Comparison of ENCODE assay signal across 20 cellular contexts in the genomic region with DNA sequence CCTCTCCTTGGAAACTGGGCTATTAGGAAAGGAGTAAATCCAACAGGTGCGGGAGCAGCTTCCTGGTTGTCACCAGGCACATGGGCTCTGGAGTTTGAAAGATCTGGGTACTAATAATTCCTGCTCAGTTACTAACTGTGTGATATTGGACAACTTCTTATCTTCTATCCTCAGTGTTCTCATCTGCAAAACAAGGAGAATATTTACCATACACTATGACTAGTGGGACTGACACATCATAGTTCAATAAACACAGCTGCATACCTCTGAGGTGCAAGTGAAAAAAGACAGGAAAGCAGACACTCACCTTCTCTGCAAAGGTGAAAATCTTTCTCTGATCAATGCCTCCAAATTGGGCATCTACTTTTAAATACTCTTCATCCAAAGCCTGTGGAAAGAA. TPM values are rescaled to one million over a fixed set of nuclear protein-coding genes. Genes with fewer than 3 reads are reported as not detected.
DNase-seq lines count a peak whose midpoint lies in the region; ATAC-seq and TF ChIP-seq lines count a peak whose summit lies in the region.
"Had no signal": no experiment of that assay in that cellular context is flagged by ENCODE, and none has a peak within 500 bp of the region (broad histone marks: within the 10 kb centered on the region; RNA-seq: fewer than 3 reads in every experiment).

No MANE protein-coding gene starts in this region.

- peaks cover 30% of the 10 kb centered on the region for H3K79me2 ChIP-seq in GM23338 (replicated peaks; ENCODE audit: insufficient read depth)
- H3K79me2 ChIP-seq: parathyroid adenoma had no signal

- H4K91ac ChIP-seq in mesenchymal stem cell (ENCODE audit: low read length): no peak overlapping the region

- H2BK5ac ChIP-seq in mesenchymal stem cell (ENCODE audit: low read depth, low read length, poor library complexity, severe bottlenecking): no peak overlapping the region

- H3K4me3 ChIP-seq in GM23338 (no peak overlapping the region), mesenchymal stem cell (ENCODE audit: insufficient read depth in 1 of 2, low read depth in 1 of 2, low read length in 2 of 2) (no peak overlapping the region)
- H3K4me3 ChIP-seq: BLaER1 treated with 17β-estradiol and CSF1 and Interleukin-3, amounts not matched to agents 10 nM and 100 nM; left lung; transverse colon had no signal

- peaks cover 48% of the 10 kb centered on the region for H3K4me1 Mint-ChIP-seq in CD4-positive, alpha-beta T cell (ENCODE audit: low read depth)
- no peaks in the 10 kb centered on the region for H3K4me1 Mint-ChIP-seq in GM23338
- H3K4me1 Mint-ChIP-seq in activated CD8-positive, alpha-beta T cell treated with anti-CD3 and anti-CD28 coated beads, Interleukin-2, amount 10 ng/mL, durations not matched to agents 7 days and 5 days (ENCODE audit: low read depth): peaks cover 55% of the 10 kb centered on the region

- TF ChIP-seq CTCF in CD4-positive, alpha-beta T cell (IDR thresholded peaks at IDR 0.05): no peak
- no peak for TF ChIP-seq CTCF in GM23338 (conservative IDR thresholded peaks at IDR 0.05; ENCODE audit: low read depth in 2 of 2)

- H3K4me2 ChIP-seq in GM23338 (no peak overlapping the region), mesenchymal stem cell (ENCODE audit: low read length, poor library complexity, severe bottlenecking) (no peak overlapping the region)
- H3K4me2 ChIP-seq: BLaER1 treated with 17β-estradiol and CSF1 and Interleukin-3, amounts not matched to agents 10 nM and 100 nM had no signal

- H3K4me3 Mint-ChIP-seq in CD4-positive, alpha-beta T cell: no peak overlapping the region
- H3K4me3 Mint-ChIP-seq in GM23338: no peak overlapping the region
- H3K4me3 Mint-ChIP-seq in activated CD8-positive, alpha-beta T cell treated with anti-CD3 and anti-CD28 coated beads, Interleukin-2, amount 10 ng/mL, durations not matched to agents 7 days and 5 days: no peak overlapping the region
- H3K4me3 Mint-ChIP-seq: endodermal cell had no signal

- 100% methylated on average over 1 of the region's 1 CpG for WGBS in mesenchymal stem cell

- no peak overlapping the region for H3K9ac ChIP-seq in mesenchymal stem cell (ENCODE audit: low read length)
- H3K9ac ChIP-seq: BLaER1 treated with 17β-estradiol and CSF1 and Interleukin-3, amounts not matched to agents 10 nM and 100 nM; parathyroid adenoma had no signal

- no peak for DNase-seq in CD4-positive, alpha-beta T cell
- DNase-seq in GM23338 (ENCODE audit: low spot score) (no peak), mesenchymal stem cell (no peak), kidney tubule cell (ENCODE audit: low spot score) (no peak), MV-4-11 (lab: John Stamatoyannopoulos, UW) (no peak), KG1 (lab: John Stamatoyannopoulos, UW) (no peak)
- no peak for DNase-seq in activated CD8-positive, alpha-beta T cell treated with anti-CD3 and anti-CD28 coated beads, Interleukin-2, amount 10 ng/mL, durations not matched to agents 7 days and 5 days
- DNase-seq: activated CD8-positive, alpha-beta memory T cell treated with anti-CD3 and anti-CD28 coated beads, Interleukin-2, amount 50 U/mL, for 48 hours; caudate nucleus; DMS79; endodermal cell; left lung; NCI-H2107; NCI-H524 treated with DMSO at 0.1 percent for 48 hours; OCI-M1; stimulated activated CD4-positive, alpha-beta T cell treated with anti-CD3 and anti-CD28 coated beads, Interleukin-4, amount 100 ng/mL, for 4 hours; transverse colon had no signal

- no peaks in the 10 kb centered on the region for H3K9me2 ChIP-seq in GM23338 (ENCODE audit: insufficient read depth)

- H3K27ac ChIP-seq in CD4-positive, alpha-beta T cell (ENCODE audit: low read depth, low read length): no peak overlapping the region
- H3K27ac ChIP-seq in GM23338 (ENCODE audit: low read depth) (0 out of 2 replicates have a peak overlapping the region, but pooled peaks have one; percentile 50), mesenchymal stem cell (ENCODE audit: low read length, poor library complexity, severe bottlenecking) (peak overlapping the region; percentile 91)
- H3K27ac ChIP-seq: BLaER1 treated with 17β-estradiol and CSF1 and Interleukin-3, amounts not matched to agents 10 nM and 100 nM; left lung; parathyroid adenoma; transverse colon had no signal

- no peak overlapping the region for H2AFZ ChIP-seq in GM23338
- H2AFZ ChIP-seq in mesenchymal stem cell (ENCODE audit: low read depth, low read length): no peak overlapping the region
- H2AFZ ChIP-seq: parathyroid adenoma had no signal

- peaks cover 50% of the 10 kb centered on the region for H4K20me1 ChIP-seq in GM23338 (replicated peaks; ENCODE audit: insufficient read depth)

- no peaks in the 10 kb centered on the region for H3K27me3 Mint-ChIP-seq in CD4-positive, alpha-beta T cell
- H3K27me3 Mint-ChIP-seq in GM23338 (ENCODE audit: insufficient read depth, low read depth, poor library complexity): no peaks in the 10 kb centered on the region
- no peaks in the 10 kb centered on the region for H3K27me3 Mint-ChIP-seq in activated CD8-positive, alpha-beta T cell treated with anti-CD3 and anti-CD28 coated beads, Interleukin-2, amount 10 ng/mL, durations not matched to agents 7 days and 5 days (ENCODE audit: low read depth)

- H3K18ac ChIP-seq in mesenchymal stem cell (ENCODE audit: low read depth in 1 of 2, low read length in 2 of 2): no peak overlapping the region

- H3K23ac ChIP-seq in mesenchymal stem cell (ENCODE audit: low read length in 2 of 2): no peak overlapping the region

- no peak for ATAC-seq in CD4-positive, alpha-beta T cell (ENCODE audit: poor library complexity)
- ATAC-seq in GM23338: no peak
- no peak for ATAC-seq in activated CD8-positive, alpha-beta T cell treated with anti-CD3 and anti-CD28 coated beads, Interleukin-2, amount 10 ng/mL, durations not matched to agents 7 days and 5 days
- ATAC-seq: left lung, SK-N-SH treated with all-trans-retinoic acid at 6 μM for 48 hours had no signal

- H3K79me1 ChIP-seq in mesenchymal stem cell (replicated peaks; ENCODE audit: low read length, poor library complexity, severe bottlenecking): peaks cover 7% of the 10 kb centered on the region

- peak overlapping the region; percentile 98 for H2AK5ac ChIP-seq in mesenchymal stem cell (ENCODE audit: low read length, severe bottlenecking)

- intact Hi-C loops in CD4-positive, alpha-beta T cell (cut with DNase I, micrococcal nuclease): no loop called here

- CTCF ChIA-PET in CD4-positive, alpha-beta T cell (lab: Charles Lee): interaction anchor here (0.6 to 2.0 kb wide), 3 partner anchors 8 to 85 kb away, joined by 3 to 5 read pairs (median 5); no protein-coding TSS in a partner anchor
- CTCF ChIA-PET in activated CD8-positive, alpha-beta T cell treated with anti-CD3 and anti-CD28 coated beads, Interleukin-2, amount 10 ng/mL, durations not matched to agents 7 days and 5 days (lab: Charles Lee): no interaction called here

- H3K27me3 ChIP-seq in CD4-positive, alpha-beta T cell (ENCODE audit: control insufficient read depth, insufficient read depth, low read length): no peaks in the 10 kb centered on the region
- H3K27me3 ChIP-seq in GM23338 (ENCODE audit: insufficient read depth): no peaks in the 10 kb centered on the region
- no peaks in the 10 kb centered on the region for H3K27me3 ChIP-seq in mesenchymal stem cell (ENCODE audit: control insufficient read depth in 1 of 2, insufficient read depth in 1 of 2, low read length in 2 of 2)
- H3K27me3 ChIP-seq: BLaER1 treated with 17β-estradiol and CSF1 and Interleukin-3, amounts not matched to agents 10 nM and 100 nM; left lung; transverse colon had no signal

- H3K36me3 Mint-ChIP-seq in CD4-positive, alpha-beta T cell (ENCODE audit: low read depth): peaks cover 62% of the 10 kb centered on the region
- H3K36me3 Mint-ChIP-seq in GM23338 (ENCODE audit: low read depth): peaks cover 81% of the 10 kb centered on the region
- H3K36me3 Mint-ChIP-seq in activated CD8-positive, alpha-beta T cell treated with anti-CD3 and anti-CD28 coated beads, Interleukin-2, amount 10 ng/mL, durations not matched to agents 7 days and 5 days (ENCODE audit: low read depth): peaks cover 64% of the 10 kb centered on the region

- H3K9me3 ChIP-seq in CD4-positive, alpha-beta T cell (ENCODE audit: control insufficient read depth, low read length): no peaks in the 10 kb centered on the region
- no peaks in the 10 kb centered on the region for H3K9me3 ChIP-seq in mesenchymal stem cell (ENCODE audit: control insufficient read depth, low read length)
- H3K9me3 ChIP-seq: BLaER1 treated with 17β-estradiol and CSF1 and Interleukin-3, amounts not matched to agents 10 nM and 100 nM; left lung; transverse colon had no signal

- H2BK120ac ChIP-seq in mesenchymal stem cell (ENCODE audit: low read depth, low read length): no peak overlapping the region

- no peak overlapping the region for H2BK12ac ChIP-seq in mesenchymal stem cell (ENCODE audit: low read length in 2 of 2)

- no peaks in the 10 kb centered on the region for H3K4me1 ChIP-seq in GM23338 (ENCODE audit: insufficient read depth)
- peaks cover 18% of the 10 kb centered on the region for H3K4me1 ChIP-seq in mesenchymal stem cell (ENCODE audit: control insufficient read depth, insufficient read depth, low read depth, low read length)
- H3K4me1 ChIP-seq: left lung, parathyroid adenoma, transverse colon had no signal

- H3K9me3 Mint-ChIP-seq in CD4-positive, alpha-beta T cell: no peaks in the 10 kb centered on the region
- no peaks in the 10 kb centered on the region for H3K9me3 Mint-ChIP-seq in GM23338
- no peaks in the 10 kb centered on the region for H3K9me3 Mint-ChIP-seq in activated CD8-positive, alpha-beta T cell treated with anti-CD3 and anti-CD28 coated beads, Interleukin-2, amount 10 ng/mL, durations not matched to agents 7 days and 5 days (ENCODE audit: insufficient read depth)

- H3K4ac ChIP-seq in mesenchymal stem cell (ENCODE audit: low read depth in 1 of 2, low read length in 2 of 2): no peak overlapping the region

- POLR2A ChIA-PET in CD4-positive, alpha-beta T cell (lab: Charles Lee): no interaction called here
- POLR2A ChIA-PET in activated CD8-positive, alpha-beta T cell treated with anti-CD3 and anti-CD28 coated beads, Interleukin-2, amount 10 ng/mL, durations not matched to agents 7 days and 5 days (lab: Charles Lee): no interaction called here

- no peak overlapping the region for H3K14ac ChIP-seq in mesenchymal stem cell (ENCODE audit: low read length in 2 of 2)

- H3K36me3 ChIP-seq in GM23338 (ENCODE audit: insufficient read depth) (peaks cover 73% of the 10 kb centered on the region), mesenchymal stem cell (ENCODE audit: control insufficient read depth in 1 of 2, insufficient read depth in 2 of 2, low read depth in 1 of 2, low read length in 2 of 2) (peaks cover 17 to 73% of the 10 kb centered on the region in 2 experiments)

- H2BK15ac ChIP-seq in mesenchymal stem cell (ENCODE audit: low read depth, poor library complexity, severe bottlenecking): no peak overlapping the region

- peaks cover 22% of the 10 kb centered on the region for H3F3A ChIP-seq in GM23338 (replicated peaks; ENCODE audit: low read depth)

- H3K27ac Mint-ChIP-seq in CD4-positive, alpha-beta T cell: peak overlapping the region; percentile 80
- H3K27ac Mint-ChIP-seq in GM23338: no peak overlapping the region
- H3K27ac Mint-ChIP-seq in activated CD8-positive, alpha-beta T cell treated with anti-CD3 and anti-CD28 coated beads, Interleukin-2, amount 10 ng/mL, durations not matched to agents 7 days and 5 days: peak overlapping the region; percentile 66

- no peak overlapping the region for H4K8ac ChIP-seq in mesenchymal stem cell (ENCODE audit: low read length)

RNA-seq across cellular contexts. Expression of a gene that starts 19.7 kb away (rescaled TPM):
- total RNA-seq in CD4-positive, alpha-beta T cell: 10 to 100 TPM; 67.6 to 73.2 TPM
- 158 and 182 TPM in 2 replicates for total RNA-seq in GM23338 (2014; rRNA removed; shearing (Covaris generic))
- polyA plus RNA-seq in GM23338 (2016; fragmentation: Nextera tagmentation; extraction: Ambion mirVana): 132 and 134 TPM in 2 replicates
- total RNA-seq in activated CD8-positive, alpha-beta T cell treated with anti-CD3 and anti-CD28 coated beads, Interleukin-2, amount 10 ng/mL, durations not matched to agents 7 days and 5 days: 100 to 1,000 TPM; 175 to 189 TPM
- polyA plus RNA-seq in mesenchymal stem cell (2013, experiment 1 of 2): 121 TPM
- 121 TPM for polyA plus RNA-seq in mesenchymal stem cell (2013, experiment 2 of 2)

RNA-seq across cellular contexts. Expression of a gene that starts 20.0 kb away (rescaled TPM):
- 10 to 100 TPM; 18.8 to 21.6 TPM for total RNA-seq in CD4-positive, alpha-beta T cell
- total RNA-seq in GM23338 (2014; rRNA removed; shearing (Covaris generic)): 60.5 and 65.2 TPM in 2 replicates
- 21.9 and 30.6 TPM in 2 replicates for polyA plus RNA-seq in GM23338 (2016; fragmentation: Nextera tagmentation; extraction: Ambion mirVana)
- total RNA-seq in activated CD8-positive, alpha-beta T cell treated with anti-CD3 and anti-CD28 coated beads, Interleukin-2, amount 10 ng/mL, durations not matched to agents 7 days and 5 days: 10 to 100 TPM; 78.3 to 78.9 TPM
- polyA plus RNA-seq in mesenchymal stem cell (2013, experiment 1 of 2): 11.4 TPM
- polyA plus RNA-seq in mesenchymal stem cell (2013, experiment 2 of 2): 11.2 TPM
